8 cellular contexts compared by ENCODE assay signal in the genomic region with DNA sequence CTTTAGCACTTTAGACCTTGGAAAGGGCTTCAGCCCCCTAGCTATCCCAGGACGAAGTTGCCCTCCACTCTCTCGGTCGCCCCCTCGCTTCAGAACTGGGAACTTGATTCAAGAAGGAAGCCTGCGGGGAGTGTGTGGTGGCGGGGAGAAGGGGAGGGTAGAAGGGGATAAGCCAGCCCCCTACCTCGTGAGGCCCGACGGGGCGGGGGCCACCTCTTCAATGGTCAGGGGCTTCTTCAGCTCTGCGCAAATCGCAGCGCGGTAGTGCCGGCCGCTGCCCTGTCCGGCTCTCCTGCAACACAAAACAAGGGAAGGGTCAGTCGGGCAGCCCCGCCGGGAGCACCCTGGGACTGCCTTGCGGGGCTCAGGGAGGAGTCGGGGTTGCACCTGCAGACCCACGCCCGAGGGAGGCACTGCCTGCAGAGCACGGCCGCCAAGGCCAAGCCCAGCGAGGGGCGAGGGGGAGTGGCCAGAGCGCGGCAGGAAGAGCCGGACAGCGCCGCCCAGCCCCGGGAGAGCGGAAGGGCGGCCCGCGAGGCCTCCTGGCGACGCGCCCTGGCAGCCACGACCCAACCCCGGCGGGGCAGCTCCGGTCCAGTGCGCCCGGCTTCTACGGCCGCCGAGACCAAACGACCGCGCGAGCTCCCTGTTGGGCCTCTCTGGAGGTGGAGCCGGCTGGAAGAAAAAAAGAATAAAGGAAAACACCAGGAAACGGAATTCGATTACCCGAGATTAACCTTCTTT. TPM values are rescaled to one million over a fixed set of nuclear protein-coding genes. Genes with fewer than 3 reads are reported as not detected.
DNase-seq lines count a peak whose midpoint lies in the region; ATAC-seq and TF ChIP-seq lines count a peak whose summit lies in the region.

No MANE protein-coding gene starts in this region.

- BruUV-seq in A673 (replicated peaks; lab: Mats Ljungman, UMichigan): no TSS peak

- H3K9me3 Mint-ChIP-seq in HFFc6: no peaks in the 10 kb centered on the region

- CTCF ChIA-PET in A673 (lab: Charles Lee): no interaction called here

- intact Hi-C loops in A673 (cut with micrococcal nuclease; ENCODE audit: unreplicated experiment) (no loop called here), heart right ventricle (cut with DNase I) (loop anchor here in 8 of 10 donors (2.0 to 10.0 kb wide), 9 partner anchors 15 to 260 kb away; a partner anchor contains a TSS)

- WGBS in heart right ventricle, 2 donors: 4 to 5% methylated on average over 58 of the region's 58 CpGs

- no peaks in the 10 kb centered on the region for H3K36me3 Mint-ChIP-seq in HFFc6 (ENCODE audit: low read depth)

- TF ChIP-seq CTCF in A673 (conservative IDR thresholded peaks at IDR 0.05; ENCODE audit: low read depth, low read length) (no peak), HFFc6 (IDR thresholded peaks at IDR 0.05) (peak; percentile 59), heart right ventricle (IDR thresholded peaks at IDR 0.05) (peak; percentile 27 to 73 (median 54)), osteoblast (IDR thresholded peaks at IDR 0.05; ENCODE audit: extremely low read depth, low read depth, low read length) (peak; percentile 33)

- H3K4me1 ChIP-seq in A673 (ENCODE audit: insufficient read depth, low read length, poor library complexity, severe bottlenecking) (no peaks in the 10 kb centered on the region), heart right ventricle (peaks cover 0 to 43% (median 19%) of the 10 kb centered on the region in 9 donors), osteoblast (ENCODE audit: insufficient read depth, low read length) (peaks cover 5% of the 10 kb centered on the region)

- no peaks in the 10 kb centered on the region for H3K79me2 ChIP-seq in osteoblast (ENCODE audit: insufficient read depth, low read length)

- peak; percentile 40 for DNase-seq in A673 (ENCODE audit: low spot score)
- DNase-seq in HFFc6: peak; percentile 24
- DNase-seq in amniotic epithelial cell (ENCODE audit: low read depth): peak; percentile 73
- DNase-seq in heart right ventricle: peak; percentile 89 to 95
- DNase-seq in osteoblast (ENCODE audit: insufficient read length, low spot score, missing footprints): peak; percentile 98
- no peak for DNase-seq in GM19238 (ENCODE audit: insufficient read length, low spot score)
- DNase-seq in NCI-H187 (lab: John Stamatoyannopoulos, UW): no peak

- ATAC-seq in heart right ventricle (peak; percentile 96 to 100 (median 98)), GM18870 (IDR thresholded peaks at IDR 0.05; ENCODE audit: unreplicated experiment) (no peak)

- peak overlapping the region; percentile 94 for H3K4me2 ChIP-seq in osteoblast (ENCODE audit: insufficient read depth, low read length)

- H3K36me3 ChIP-seq in A673 (ENCODE audit: insufficient read depth, low read length, poor library complexity, severe bottlenecking): no peaks in the 10 kb centered on the region
- H3K36me3 ChIP-seq in heart right ventricle: peaks cover 0 to 4% (median 0%) of the 10 kb centered on the region in 9 donors
- no peaks in the 10 kb centered on the region for H3K36me3 ChIP-seq in osteoblast (ENCODE audit: insufficient read depth, low read length)

- peaks cover 2% of the 10 kb centered on the region; the same call in 1 of the 2 replicates for H3K27me3 Mint-ChIP-seq in HFFc6 (ENCODE audit: insufficient read depth)

- H4K20me1 ChIP-seq in osteoblast (ENCODE audit: insufficient read depth, low read length): no peaks in the 10 kb centered on the region

- H3K9me3 ChIP-seq in A673 (ENCODE audit: low read depth, low read length, poor library complexity, severe bottlenecking) (no peaks in the 10 kb centered on the region), heart right ventricle (no peaks in the 10 kb centered on the region), osteoblast (ENCODE audit: low read depth, low read length) (no peaks in the 10 kb centered on the region)

- H3K27ac ChIP-seq in A673 (ENCODE audit: low read depth, low read length, poor library complexity, severe bottlenecking) (no peak overlapping the region), heart right ventricle (peak overlapping the region; percentile 35 to 93 (median 88)), osteoblast (ENCODE audit: low read depth, low read length) (peak overlapping the region; percentile 71)

- peak overlapping the region; percentile 67 for H3K4me3 Mint-ChIP-seq in HFFc6

- H3K4me1 Mint-ChIP-seq in HFFc6 (ENCODE audit: low read depth): no peaks in the 10 kb centered on the region

- POLR2A ChIA-PET in A673 (lab: Charles Lee; ENCODE audit: low non-redundant PET): no interaction called here

- peak overlapping the region; percentile 87 for H2AFZ ChIP-seq in osteoblast (ENCODE audit: low read length)

- H3K4me3 ChIP-seq in A673 (ENCODE audit: low read depth, low read length, poor library complexity, severe bottlenecking) (peak overlapping the region; percentile 39), heart right ventricle (peak overlapping the region; percentile 19 to 93 (median 77)), osteoblast (ENCODE audit: insufficient read depth, low read length) (peak overlapping the region; percentile 81)

- H3K27me3 ChIP-seq in A673 (replicated peaks; ENCODE audit: insufficient read depth, low read depth, low read length, poor library complexity) (no peaks in the 10 kb centered on the region), heart right ventricle (no peaks in the 10 kb centered on the region), osteoblast (ENCODE audit: insufficient read depth, low read length) (no peaks in the 10 kb centered on the region)

- peak overlapping the region; percentile 36; the same call in 1 of the 2 replicates for H3K27ac Mint-ChIP-seq in HFFc6

RNA-seq across cellular contexts. Expression of a gene that starts 56.2 kb away (rescaled TPM):
- total RNA-seq in A673 (2021): 8.2 and 8.3 TPM in 2 replicates
- 10 to 100 TPM; 21.2 to 30.7 (median 24.4) TPM for total RNA-seq in HFFc6 (2021; fragmentation: NEBNext Ultra II Directional; extraction: Animal tissue kit (Norgen Biotek cat#: 25700))
- 10 to 100 TPM; 26.5 to 59.8 (median 40.0) TPM for total RNA-seq in heart right ventricle
- polyA plus RNA-seq in heart right ventricle: 1 to 10 TPM; 3.5 to 9.1 TPM
- 59.4 and 61.3 TPM in 2 replicates for total RNA-seq in osteoblast

Comparison
In these comparisons a context has a peak if more than half of its experiments do, and no peak if none do; other contexts are left out.
1. DNase-seq: peak in A673 (single experiment), HFFc6 (single experiment), amniotic epithelial cell (single experiment), heart right ventricle (2 of 2) and osteoblast (single experiment); none in GM19238 (single experiment) and NCI-H187 (0 of 2).
2. Peak in every context shown above with its lines, with median percentiles within 50 percentile points of each other: H3K4me3 ChIP-seq.